1 cellular context compared by ENCODE assay signal in the genomic region with DNA sequence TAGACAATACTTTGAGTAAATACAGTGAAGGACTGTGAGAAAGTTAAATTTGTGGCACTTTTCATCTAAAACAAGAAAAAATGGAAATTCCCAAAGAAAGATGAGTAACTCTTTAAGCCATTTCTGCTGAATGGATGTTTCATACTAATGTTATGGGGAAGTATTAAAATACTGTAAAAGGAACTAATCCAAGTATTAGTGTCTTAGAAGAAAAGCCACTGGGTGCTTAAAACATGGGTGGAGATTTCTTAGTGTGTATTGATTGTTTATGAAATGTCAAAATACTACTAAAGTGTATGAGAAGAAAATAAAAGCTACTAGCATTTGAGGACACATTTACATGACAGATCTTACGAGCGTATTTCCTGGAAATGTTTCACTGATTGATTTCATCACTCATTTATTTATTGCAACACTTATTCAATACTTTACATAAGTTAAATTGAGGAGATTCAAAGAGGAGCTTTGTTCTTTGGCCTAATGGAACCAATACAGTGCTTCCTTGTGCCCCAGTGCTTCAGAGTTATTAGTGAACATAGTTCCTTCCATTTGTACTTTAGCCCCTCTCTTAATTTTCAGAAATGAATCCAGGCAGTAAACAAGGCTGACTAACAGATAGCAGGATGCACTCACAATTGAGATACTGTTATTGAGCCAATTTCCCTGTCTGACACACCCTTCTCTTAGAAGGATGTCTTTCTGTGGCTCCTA.
A peak's percentile ranks its signal among the peaks of the same experiment; 100 is the strongest.
TF ChIP-seq lines count a peak whose summit lies in the region.

No MANE protein-coding gene starts in this region.

TF ChIP-seq in HepG2, 621 proteins besides CTCF, POLR2A, EP300 and RAD21 (continued from another document and continues in another):
- TF ChIP-seq ZGPAT (CRISPR knock-in tag; IDR thresholded peaks at IDR 0.05) (peak; percentile 65; the same call in 1 of the 2 replicates), HNF4A (CRISPR knock-in tag; IDR thresholded peaks at IDR 0.05) (peak; percentile 76), ZNF614 (CRISPR knock-in tag; IDR thresholded peaks at IDR 0.05; ENCODE audit: borderline replicate concordance) (0 out of 2 replicates have a peak, but pooled peaks have one; percentile 33), MAX (IDR thresholded peaks at IDR 0.05) (no peak), MATR3 (CRISPR knock-in tag; IDR thresholded peaks at IDR 0.05) (no peak), SAP130 (CRISPR knock-in tag; IDR thresholded peaks at IDR 0.05; ENCODE audit: low read depth) (peak; percentile 59), ISL2 (CRISPR knock-in tag; IDR thresholded peaks at IDR 0.05) (peak; percentile 89), FOXA1 (IDR thresholded peaks at IDR 0.05) (no peak), FOXA1 (CRISPR knock-in tag; IDR thresholded peaks at IDR 0.05) (peak; percentile 50; the same call in 1 of the 2 replicates), ATAD3A (CRISPR knock-in tag; IDR thresholded peaks at IDR 0.05) (no peak), GATA4 (IDR thresholded peaks at IDR 0.05; ENCODE audit: borderline replicate concordance, low read depth) (peak; percentile 53; the same call in 1 of the 2 replicates), CEBPB (IDR thresholded peaks at IDR 0.05; ENCODE audit: borderline replicate concordance, low read depth, low read length) (peak; percentile 98), GZF1 (CRISPR knock-in tag; IDR thresholded peaks at IDR 0.05) (no peak), RCOR2 (CRISPR knock-in tag; IDR thresholded peaks at IDR 0.05) (peak; percentile 60), THAP7 (CRISPR knock-in tag; IDR thresholded peaks at IDR 0.05) (no peak), CBFB (CRISPR knock-in tag; IDR thresholded peaks at IDR 0.05) (no peak), FOXK2 (IDR thresholded peaks at IDR 0.05) (peak; percentile 74; the same call in 1 of the 2 replicates), MED8 (CRISPR knock-in tag; IDR thresholded peaks at IDR 0.05; ENCODE audit: insufficient replicate concordance) (no peak), ZNF430 (CRISPR knock-in tag; IDR thresholded peaks at IDR 0.05) (no peak), NR0B2 (CRISPR knock-in tag; IDR thresholded peaks at IDR 0.05) (no peak), ZNF512B (CRISPR knock-in tag; IDR thresholded peaks at IDR 0.05; ENCODE audit: borderline replicate concordance) (no peak), ZNF557 (CRISPR knock-in tag; IDR thresholded peaks at IDR 0.05) (no peak), ZSCAN12 (CRISPR knock-in tag; IDR thresholded peaks at IDR 0.05) (no peak), ZBTB43 (CRISPR knock-in tag; conservative IDR thresholded peaks at IDR 0.05) (peak; percentile 87), SNAPC2 (CRISPR knock-in tag; IDR thresholded peaks at IDR 0.05) (no peak), ZBTB14 (CRISPR knock-in tag; IDR thresholded peaks at IDR 0.05) (no peak), REXO4 (CRISPR knock-in tag; IDR thresholded peaks at IDR 0.05; ENCODE audit: borderline replicate concordance) (no peak), ZNF460 (CRISPR knock-in tag; IDR thresholded peaks at IDR 0.05; ENCODE audit: borderline replicate concordance) (no peak), ZNF546 (CRISPR knock-in tag; conservative IDR thresholded peaks at IDR 0.05) (no peak), DDIT3 (CRISPR knock-in tag; IDR thresholded peaks at IDR 0.05) (no peak), ZSCAN29 (CRISPR knock-in tag; conservative IDR thresholded peaks at IDR 0.05) (no peak), NBN (conservative IDR thresholded peaks at IDR 0.05) (no peak), ZNF841 (CRISPR knock-in tag; IDR thresholded peaks at IDR 0.05; ENCODE audit: borderline replicate concordance) (no peak), MTA1 (CRISPR knock-in tag; IDR thresholded peaks at IDR 0.05; ENCODE audit: borderline replicate concordance) (no peak), ETV5 (CRISPR knock-in tag; IDR thresholded peaks at IDR 0.05; ENCODE audit: borderline replicate concordance) (peak; percentile 37; the same call in 1 of the 2 replicates), ZNF30 (CRISPR knock-in tag; IDR thresholded peaks at IDR 0.05) (no peak), TBX2 (CRISPR knock-in tag; IDR thresholded peaks at IDR 0.05; ENCODE audit: borderline replicate concordance) (peak; percentile 51; the same call in 1 of the 2 replicates), ZNF569 (CRISPR knock-in tag; IDR thresholded peaks at IDR 0.05; ENCODE audit: borderline replicate concordance) (no peak), ELF3 (CRISPR knock-in tag; IDR thresholded peaks at IDR 0.05) (peak; percentile 92), ZNF121 (CRISPR knock-in tag; IDR thresholded peaks at IDR 0.05) (no peak), ZNF619 (CRISPR knock-in tag; IDR thresholded peaks at IDR 0.05) (no peak), BCL6 (CRISPR knock-in tag; IDR thresholded peaks at IDR 0.05) (peak; percentile 95), ZNF740 (CRISPR knock-in tag; IDR thresholded peaks at IDR 0.05) (no peak), TIGD3 (CRISPR knock-in tag; IDR thresholded peaks at IDR 0.05; ENCODE audit: borderline replicate concordance) (no peak), ZNF878 (CRISPR knock-in tag; IDR thresholded peaks at IDR 0.05) (0 out of 2 replicates have a peak, but pooled peaks have one; percentile 62), ARID2 (CRISPR knock-in tag; IDR thresholded peaks at IDR 0.05; ENCODE audit: borderline replicate concordance) (no peak)
- TF ChIP-seq, protein P1, sequence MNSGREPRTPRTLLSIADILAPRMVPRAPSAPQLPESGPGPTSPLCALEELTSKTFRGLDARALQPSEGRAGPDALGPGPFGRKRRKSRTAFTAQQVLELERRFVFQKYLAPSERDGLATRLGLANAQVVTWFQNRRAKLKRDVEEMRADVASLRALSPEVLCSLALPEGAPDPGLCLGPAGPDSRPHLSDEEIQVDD (CRISPR knock-in tag; IDR thresholded peaks at IDR 0.05; ENCODE audit: borderline replicate concordance) = no peak
- TF ChIP-seq, protein P2, sequence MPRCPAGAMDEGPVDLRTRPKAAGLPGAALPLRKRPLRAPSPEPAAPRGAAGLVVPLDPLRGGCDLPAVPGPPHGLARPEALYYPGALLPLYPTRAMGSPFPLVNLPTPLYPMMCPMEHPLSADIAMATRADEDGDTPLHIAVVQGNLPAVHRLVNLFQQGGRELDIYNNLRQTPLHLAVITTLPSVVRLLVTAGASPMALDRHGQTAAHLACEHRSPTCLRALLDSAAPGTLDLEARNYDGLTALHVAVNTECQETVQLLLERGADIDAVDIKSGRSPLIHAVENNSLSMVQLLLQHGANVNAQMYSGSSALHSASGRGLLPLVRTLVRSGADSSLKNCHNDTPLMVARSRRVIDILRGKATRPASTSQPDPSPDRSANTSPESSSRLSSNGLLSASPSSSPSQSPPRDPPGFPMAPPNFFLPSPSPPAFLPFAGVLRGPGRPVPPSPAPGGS (CRISPR knock-in tag; IDR thresholded peaks at IDR 0.05) = no peak
- TF ChIP-seq, protein P3, sequence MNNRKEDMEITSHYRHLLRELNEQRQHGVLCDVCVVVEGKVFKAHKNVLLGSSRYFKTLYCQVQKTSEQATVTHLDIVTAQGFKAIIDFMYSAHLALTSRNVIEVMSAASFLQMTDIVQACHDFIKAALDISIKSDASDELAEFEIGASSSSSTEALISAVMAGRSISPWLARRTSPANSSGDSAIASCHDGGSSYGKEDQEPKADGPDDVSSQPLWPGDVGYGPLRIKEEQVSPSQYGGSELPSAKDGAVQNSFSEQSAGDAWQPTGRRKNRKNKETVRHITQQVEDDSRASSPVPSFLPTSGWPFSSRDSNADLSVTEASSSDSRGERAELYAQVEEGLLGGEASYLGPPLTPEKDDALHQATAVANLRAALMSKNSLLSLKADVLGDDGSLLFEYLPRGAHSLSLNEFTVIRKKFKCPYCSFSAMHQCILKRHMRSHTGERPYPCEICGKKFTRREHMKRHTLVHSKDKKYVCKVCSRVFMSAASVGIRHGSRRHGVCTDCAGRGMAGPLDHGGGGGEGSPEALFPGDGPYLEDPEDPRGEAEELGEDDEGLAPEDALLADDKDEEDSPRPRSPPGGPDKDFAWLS (CRISPR knock-in tag; IDR thresholded peaks at IDR 0.05; ENCODE audit: borderline replicate concordance) = no peak
- TF ChIP-seq, protein P4, sequence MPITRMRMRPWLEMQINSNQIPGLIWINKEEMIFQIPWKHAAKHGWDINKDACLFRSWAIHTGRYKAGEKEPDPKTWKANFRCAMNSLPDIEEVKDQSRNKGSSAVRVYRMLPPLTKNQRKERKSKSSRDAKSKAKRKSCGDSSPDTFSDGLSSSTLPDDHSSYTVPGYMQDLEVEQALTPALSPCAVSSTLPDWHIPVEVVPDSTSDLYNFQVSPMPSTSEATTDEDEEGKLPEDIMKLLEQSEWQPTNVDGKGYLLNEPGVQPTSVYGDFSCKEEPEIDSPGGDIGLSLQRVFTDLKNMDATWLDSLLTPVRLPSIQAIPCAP (CRISPR knock-in tag; IDR thresholded peaks at IDR 0.05; ENCODE audit: low read depth) = no peak
